Comparison of ENCODE assay signal across 9 cellular contexts in the genomic region with DNA sequence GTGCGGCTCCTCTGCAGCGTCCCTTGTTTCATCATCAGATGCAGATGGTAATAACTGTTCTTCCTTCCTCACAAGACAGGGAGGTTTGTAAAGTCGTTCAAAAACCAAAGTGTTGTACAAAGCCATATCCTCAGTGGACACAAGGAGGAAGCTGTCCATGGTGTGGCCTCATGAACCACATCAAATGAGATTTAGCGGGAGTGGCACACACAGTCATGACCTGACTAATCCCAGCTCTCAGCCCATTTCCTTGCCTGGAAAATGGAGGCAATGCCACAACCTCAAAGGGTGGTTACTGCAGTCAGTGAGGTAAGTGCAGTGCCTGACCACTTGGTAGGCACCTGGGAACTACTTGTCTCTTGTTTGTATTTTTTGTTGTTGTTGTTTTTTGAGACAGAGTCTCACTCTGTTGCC. TPM values are rescaled to one million over a fixed set of nuclear protein-coding genes. Genes with fewer than 3 reads are reported as not detected.
DNase-seq lines count a peak whose midpoint lies in the region; ATAC-seq and TF ChIP-seq lines count a peak whose summit lies in the region.
"Had no signal": no experiment of that assay in that cellular context is flagged by ENCODE, and none has a peak within 500 bp of the region (broad histone marks: within the 10 kb centered on the region; RNA-seq: fewer than 3 reads in every experiment).

No MANE protein-coding gene starts in this region.

- peaks cover 2% of the 10 kb centered on the region for H3K27me3 Mint-ChIP-seq in activated naive CD4-positive, alpha-beta T cell treated with anti-CD3 and anti-CD28 coated beads for 36 hours (ENCODE audit: low read depth)
- H3K27me3 Mint-ChIP-seq in endodermal cell (ENCODE audit: insufficient read depth), result peaks cover 10% of the 10 kb centered on the region
- no peaks in the 10 kb centered on the region for H3K27me3 Mint-ChIP-seq in stimulated activated naive B cell treated with anti-CD40 and anti-IgM and Interleukin-4, amounts not matched to agents 10 μg/mL and 1 μg/mL and 100 μg/mL, for 72 hours

- H3K9me3 Mint-ChIP-seq in activated naive CD4-positive, alpha-beta T cell treated with anti-CD3 and anti-CD28 coated beads for 36 hours, result no peaks in the 10 kb centered on the region
- no peaks in the 10 kb centered on the region for H3K9me3 Mint-ChIP-seq in endodermal cell
- H3K9me3 Mint-ChIP-seq in stimulated activated naive B cell treated with anti-CD40 and anti-IgM and Interleukin-4, amounts not matched to agents 10 μg/mL and 1 μg/mL and 100 μg/mL, for 72 hours, result no peaks in the 10 kb centered on the region

- peaks cover 12% of the 10 kb centered on the region for H3K36me3 Mint-ChIP-seq in activated naive CD4-positive, alpha-beta T cell treated with anti-CD3 and anti-CD28 coated beads for 36 hours (ENCODE audit: low read depth)
- peaks cover 21% of the 10 kb centered on the region for H3K36me3 Mint-ChIP-seq in endodermal cell (ENCODE audit: low read depth)
- H3K36me3 Mint-ChIP-seq in stimulated activated naive B cell treated with anti-CD40 and anti-IgM and Interleukin-4, amounts not matched to agents 10 μg/mL and 1 μg/mL and 100 μg/mL, for 72 hours, result peaks cover 12 to 35% of the 10 kb centered on the region in 2 donors

- intact Hi-C loops in activated naive CD4-positive, alpha-beta T cell treated with anti-CD3 and anti-CD28 coated beads for 36 hours (cut with micrococcal nuclease), result loop anchor here (1.0 to 5.0 kb wide), 3 partner anchors 8 to 320 kb away; a partner anchor contains a TSS
- intact Hi-C loops in stomach (cut with DNase I; ENCODE audit: low total_unique reads), result no loop called here

- POLR2A ChIA-PET in RWPE1 (lab: Yijun Ruan, JAX; ENCODE audit: low non-redundant PET), result interaction anchor here (0.5 kb wide), 1 partner anchor 33 kb away, joined by 6 read pairs; no protein-coding TSS in a partner anchor

- peaks cover 42% of the 10 kb centered on the region for H3K4me1 Mint-ChIP-seq in activated naive CD4-positive, alpha-beta T cell treated with anti-CD3 and anti-CD28 coated beads for 36 hours (ENCODE audit: low read depth)
- H3K4me1 Mint-ChIP-seq in endodermal cell, result peaks cover 10% of the 10 kb centered on the region
- H3K4me1 Mint-ChIP-seq in stimulated activated naive B cell treated with anti-CD40 and anti-IgM and Interleukin-4, amounts not matched to agents 10 μg/mL and 1 μg/mL and 100 μg/mL, for 72 hours, result peaks cover 29 to 44% of the 10 kb centered on the region in 2 donors

- peak overlapping the region; percentile 8 for H3K4me3 Mint-ChIP-seq in activated naive CD4-positive, alpha-beta T cell treated with anti-CD3 and anti-CD28 coated beads for 36 hours
- H3K4me3 Mint-ChIP-seq in endodermal cell, result no peak overlapping the region
- H3K4me3 Mint-ChIP-seq in stimulated activated naive B cell treated with anti-CD40 and anti-IgM and Interleukin-4, amounts not matched to agents 10 μg/mL and 1 μg/mL and 100 μg/mL, for 72 hours, result no peak overlapping the region

- TF ChIP-seq CTCF in RWPE1 (conservative IDR thresholded peaks at IDR 0.05; ENCODE audit: low read depth), result no peak
- no peak for TF ChIP-seq CTCF in endodermal cell (conservative IDR thresholded peaks at IDR 0.05)
- no peak for TF ChIP-seq CTCF in stomach (IDR thresholded peaks at IDR 0.05)

- H3K4me3 ChIP-seq in endodermal cell (ENCODE audit: low read length) (no peak overlapping the region), stomach (no peak overlapping the region)

- H3K27me3 ChIP-seq in endodermal cell (ENCODE audit: control insufficient read depth, insufficient read depth, low read length, poor library complexity, severe bottlenecking) (no peaks in the 10 kb centered on the region), stomach (no peaks in the 10 kb centered on the region)

- peak; percentile 34 for DNase-seq in activated naive CD4-positive, alpha-beta T cell treated with anti-CD3 and anti-CD28 coated beads for 36 hours
- DNase-seq in activated naive CD4-positive, alpha-beta T cell (lab: John Stamatoyannopoulos, UW), result no peak
- DNase-seq in RWPE1 (ENCODE audit: low spot score) (no peak), endodermal cell (no peak), stomach (no peak)
- DNase-seq in stimulated activated naive B cell treated with anti-CD40 and anti-IgM and Interleukin-4, amounts not matched to agents 10 μg/mL and 1 μg/mL and 100 μg/mL, for 72 hours, result no peak

- ATAC-seq in stimulated activated naive B cell treated with anti-CD40 and anti-IgM and Interleukin-4, amounts not matched to agents 10 μg/mL and 1 μg/mL and 100 μg/mL, for 72 hours (replicated peaks), result no peak
- ATAC-seq in HG03135 (IDR thresholded peaks at IDR 0.05; ENCODE audit: unreplicated experiment) (no peak), GM19324 (IDR thresholded peaks at IDR 0.05; ENCODE audit: low FRiP score, unreplicated experiment) (no peak)

- H3K27ac Mint-ChIP-seq in activated naive CD4-positive, alpha-beta T cell treated with anti-CD3 and anti-CD28 coated beads for 36 hours, result peak overlapping the region; percentile 63
- H3K27ac Mint-ChIP-seq in endodermal cell, result peak overlapping the region; percentile 61
- H3K27ac Mint-ChIP-seq in stimulated activated naive B cell treated with anti-CD40 and anti-IgM and Interleukin-4, amounts not matched to agents 10 μg/mL and 1 μg/mL and 100 μg/mL, for 72 hours, result no peak overlapping the region

- H3K27ac ChIP-seq in RWPE1 (peak overlapping the region; percentile 63), endodermal cell (ENCODE audit: low read depth, low read length) (no peak overlapping the region), stomach (peak overlapping the region in 4 of 5 donors; percentile 33 to 75 (median 56))

- H3K9ac ChIP-seq in endodermal cell (ENCODE audit: extremely low read depth, low read length, poor library complexity, severe bottlenecking), result no peak overlapping the region
- H3K9ac ChIP-seq: parathyroid adenoma had no signal

- CTCF ChIA-PET in activated naive CD4-positive, alpha-beta T cell treated with anti-CD3 and anti-CD28 coated beads for 36 hours (lab: Charles Lee), result interaction anchor here (0.6 to 4.5 kb wide), 5 partner anchors 9 to 906 kb away, joined by 3 to 37 read pairs (median 4); no protein-coding TSS in a partner anchor
- CTCF ChIA-PET in RWPE1 (lab: Yijun Ruan, JAX), result interaction anchor here (2.6 kb wide), 1 partner anchor 9 kb away, joined by 10 read pairs; no protein-coding TSS in a partner anchor

- WGBS in endodermal cell (ENCODE audit: insufficient coverage in 1 of 2, insufficient read length in 1 of 2), 2 experiments, result 86 to 89% methylated on average over 4 of the region's 4 CpGs
- WGBS in stomach, 5 donors, result 61 to 79% (median 73%) methylated on average over 4 of the region's 4 CpGs

- no peak for TF ChIP-seq EP300 in stomach (IDR thresholded peaks at IDR 0.05)

- no peak for TF ChIP-seq POLR2A in stomach (IDR thresholded peaks at IDR 0.05)

- H3K4me1 ChIP-seq in endodermal cell (ENCODE audit: control insufficient read depth, insufficient read depth, low read length) (no peaks in the 10 kb centered on the region), stomach (peaks cover 30 to 56% (median 46%) of the 10 kb centered on the region in 4 donors)
- H3K4me1 ChIP-seq: parathyroid adenoma had no signal

- H3K9me3 ChIP-seq in endodermal cell (ENCODE audit: control insufficient read depth, low read length) (no peaks in the 10 kb centered on the region), stomach (no peaks in the 10 kb centered on the region)

- H3K36me3 ChIP-seq in endodermal cell (ENCODE audit: control insufficient read depth, insufficient read depth, low read length) (peaks cover 10% of the 10 kb centered on the region), stomach (peaks cover 8 to 31% (median 27%) of the 10 kb centered on the region in 4 donors)

RNA-seq across cellular contexts. Expression of a gene that starts 13.4 kb away (rescaled TPM):
- total RNA-seq in activated naive CD4-positive, alpha-beta T cell treated with anti-CD3 and anti-CD28 coated beads for 36 hours, result 10 to 100 TPM; 32.1 to 32.8 TPM
- total RNA-seq in endodermal cell (10 to 100 TPM; 49.5 to 65.9 TPM), stomach (10 to 100 TPM in 4 of 5 donors, 1 to 10 TPM in 1; 2.8 to 77.9 (median 19.6) TPM)
- 57.2 TPM for polyA plus RNA-seq in endodermal cell (2013, experiment 1 of 2)
- 49.2 TPM for polyA plus RNA-seq in endodermal cell (2013, experiment 2 of 2)
- 10 to 100 TPM in 2 of 3 donors, 1 to 10 TPM in 1; 9.7 to 20.5 (median 11.6) TPM for polyA plus RNA-seq in stomach

RNA-seq across cellular contexts. Expression of a gene that starts 20.3 kb away (rescaled TPM):
- total RNA-seq in activated naive CD4-positive, alpha-beta T cell treated with anti-CD3 and anti-CD28 coated beads for 36 hours, result 10 to 100 TPM; 80.3 to 82.9 TPM
- total RNA-seq in endodermal cell (10 to 100 TPM; 56.1 TPM), stomach (10 to 100 TPM in 4 of 5 donors, 1 to 10 TPM in 1; 7.0 to 32.6 (median 24.1) TPM)
- 66.4 TPM for polyA plus RNA-seq in endodermal cell (2013, experiment 1 of 2)
- 60.2 TPM for polyA plus RNA-seq in endodermal cell (2013, experiment 2 of 2)
- polyA plus RNA-seq in stomach, result 10 to 100 TPM; 25.8 to 48.4 (median 45.4) TPM

RNA-seq across cellular contexts. Expression of a gene that starts 31.4 kb away (rescaled TPM):
- 10 to 100 TPM; 52.6 to 54.5 TPM for total RNA-seq in activated naive CD4-positive, alpha-beta T cell treated with anti-CD3 and anti-CD28 coated beads for 36 hours
- total RNA-seq in endodermal cell (10 to 100 TPM; 69.8 to 82.3 TPM), stomach (10 to 100 TPM; 29.7 to 77.6 (median 53.6) TPM)
- polyA plus RNA-seq in endodermal cell (2013, experiment 1 of 2), result 84.9 TPM
- polyA plus RNA-seq in endodermal cell (2013, experiment 2 of 2), result 71.3 TPM
- polyA plus RNA-seq in stomach, result 10 to 100 TPM; 16.0 to 46.4 (median 17.0) TPM

RNA-seq across cellular contexts. Expression of a gene that starts 33.4 kb away (rescaled TPM):
- total RNA-seq in activated naive CD4-positive, alpha-beta T cell treated with anti-CD3 and anti-CD28 coated beads for 36 hours, result 10 to 100 TPM; 46.8 to 47.4 TPM
- total RNA-seq in endodermal cell (10 to 100 TPM; 47.3 to 63.2 TPM), stomach (10 to 100 TPM in 4 of 5 donors, 1 to 10 TPM in 1; 1.2 to 54.9 (median 25.2) TPM)
- polyA plus RNA-seq in endodermal cell (2013, experiment 1 of 2), result 43.6 TPM
- polyA plus RNA-seq in endodermal cell (2013, experiment 2 of 2), result 43.3 TPM
- polyA plus RNA-seq in stomach, result 10 to 100 TPM; 48.3 to 71.1 (median 58.2) TPM

RNA-seq across cellular contexts. Expression of a gene that starts 34.2 kb away (rescaled TPM):
- 10 to 100 TPM; 15.4 to 15.7 TPM for total RNA-seq in activated naive CD4-positive, alpha-beta T cell treated with anti-CD3 and anti-CD28 coated beads for 36 hours
- 10 to 100 TPM; 17.6 to 27.9 TPM for total RNA-seq in endodermal cell
- 80.6 TPM for polyA plus RNA-seq in endodermal cell (2013, experiment 1 of 2)
- polyA plus RNA-seq in endodermal cell (2013, experiment 2 of 2), result 67.8 TPM
- 10 to 100 TPM; 11.0 to 65.9 (median 25.4) TPM for total RNA-seq in stomach
- polyA plus RNA-seq in stomach, result 10 to 100 TPM; 11.0 to 27.9 (median 17.8) TPM
